In genomic region chr15:77547801-77548607, GRCh38 we compare ENCODE assay signal across 19 cellular contexts.
DNase-seq lines count a peak whose midpoint lies in the region; ATAC-seq, FAIRE-seq and TF ChIP-seq lines count a peak whose summit lies in the region.
"Had no signal": no experiment of that assay in that cellular context is flagged by ENCODE, and none has a peak within 500 bp of the region (broad histone marks: within the 10 kb centered on the region; RNA-seq: fewer than 3 reads in every experiment).

No MANE protein-coding gene starts in this region.

- intact Hi-C loops in natural killer cell (cut with micrococcal nuclease), result no loop called here
- intact Hi-C loops in OCI-LY7 (cut with micrococcal nuclease; ENCODE audit: unreplicated experiment), result loop anchor here (10.0 kb wide), 1 partner anchor 233 kb away; no protein-coding TSS in a partner anchor
- intact Hi-C loops in kidney (cut with DNase I), result loop anchor here (10.0 kb wide), 1 partner anchor 433 kb away; no protein-coding TSS in a partner anchor
- intact Hi-C loops in aorta (cut with DNase I), result loop anchor here in 1 of 2 donors (5.0 kb wide), 1 partner anchor 591 kb away; no protein-coding TSS in a partner anchor

- no peak overlapping the region for H3K9ac ChIP-seq in kidney (ENCODE audit: low read length in 2 of 2)

- 91 to 94% methylated on average over 19 of the region's 19 CpGs for WGBS in aorta, 2 donors

- H3K27ac Mint-ChIP-seq in natural killer cell, result peak overlapping the region; percentile 26 to 48
- peak overlapping the region in 1 of 2 donors; percentile 73 for H3K27ac Mint-ChIP-seq in natural killer cell treated with Interleukin-12 subunit alpha and Interleukin-12 subunit beta and Interleukin-15 and Interleukin-18, amount 100 ng/mL, for 72 hours
- no peak overlapping the region for H3K27ac Mint-ChIP-seq in stimulated activated effector memory CD8-positive, alpha-beta T cell treated with anti-CD3 and anti-CD28 coated beads, Interleukin-12 subunit alpha, Interleukin-12 subunit beta, amount 100 ng/mL, for 72 hours

- CTCF ChIA-PET in OCI-LY7 (lab: Charles Lee; ENCODE audit: unreplicated experiment), result no interaction called here

- no peaks in the 10 kb centered on the region for H3K36me3 Mint-ChIP-seq in natural killer cell
- no peaks in the 10 kb centered on the region for H3K36me3 Mint-ChIP-seq in natural killer cell treated with Interleukin-12 subunit alpha and Interleukin-12 subunit beta and Interleukin-15 and Interleukin-18, amount 100 ng/mL, for 72 hours
- H3K36me3 Mint-ChIP-seq in stimulated activated effector memory CD8-positive, alpha-beta T cell treated with anti-CD3 and anti-CD28 coated beads, Interleukin-12 subunit alpha, Interleukin-12 subunit beta, amount 100 ng/mL, for 72 hours, result no peaks in the 10 kb centered on the region
- H3K36me3 Mint-ChIP-seq: CD4-positive, CD25-positive, alpha-beta regulatory T cell had no signal

- peaks cover 0 to 3% of the 10 kb centered on the region in 2 donors for H3K27me3 Mint-ChIP-seq in natural killer cell (ENCODE audit: low read depth in 2 of 2)
- peaks cover 0 to 2% of the 10 kb centered on the region in 2 donors for H3K27me3 Mint-ChIP-seq in natural killer cell treated with Interleukin-12 subunit alpha and Interleukin-12 subunit beta and Interleukin-15 and Interleukin-18, amount 100 ng/mL, for 72 hours

- no TSS peak for BruUV-seq in OCI-LY7 (replicated peaks; lab: Mats Ljungman, UMichigan)

- peak overlapping the region; percentile 83 for H2AFZ ChIP-seq in OCI-LY7 (ENCODE audit: low read length)

- H4K20me1 ChIP-seq in OCI-LY7 (ENCODE audit: insufficient read depth, low read length), result no peaks in the 10 kb centered on the region

- TF ChIP-seq CTCF in natural killer cell (IDR thresholded peaks at IDR 0.05), result no peak
- no peak for TF ChIP-seq CTCF in OCI-LY7 (conservative IDR thresholded peaks at IDR 0.05; ENCODE audit: low read length)
- no peak for TF ChIP-seq CTCF in kidney (IDR thresholded peaks at IDR 0.05; ENCODE audit: borderline replicate concordance, extremely low read depth, insufficient read depth)

- no peak for FAIRE-seq in kidney (lab: Jason Lieb, UNC)
- FAIRE-seq: RCC 7860 had no signal

- H3K9me3 Mint-ChIP-seq in natural killer cell, result no peaks in the 10 kb centered on the region
- H3K9me3 Mint-ChIP-seq in natural killer cell treated with Interleukin-12 subunit alpha and Interleukin-12 subunit beta and Interleukin-15 and Interleukin-18, amount 100 ng/mL, for 72 hours, result no peaks in the 10 kb centered on the region
- H3K9me3 Mint-ChIP-seq in stimulated activated effector memory CD8-positive, alpha-beta T cell treated with anti-CD3 and anti-CD28 coated beads, Interleukin-12 subunit alpha, Interleukin-12 subunit beta, amount 100 ng/mL, for 72 hours, result no peaks in the 10 kb centered on the region
- H3K9me3 Mint-ChIP-seq: CD4-positive, CD25-positive, alpha-beta regulatory T cell; IgD-negative memory B cell had no signal

- no peaks in the 10 kb centered on the region for H3K36me3 ChIP-seq in OCI-LY7 (ENCODE audit: insufficient read depth, low read length)
- no peaks in the 10 kb centered on the region for H3K36me3 ChIP-seq in kidney (ENCODE audit: control insufficient read depth in 1 of 2, insufficient read depth in 2 of 2, low read length in 2 of 2)
- H3K36me3 ChIP-seq in aorta (ENCODE audit: control insufficient read depth in 1 of 2, insufficient read depth in 2 of 2, low read length in 1 of 2), result no peaks in the 10 kb centered on the region

- H3K4me1 Mint-ChIP-seq in natural killer cell, result peaks cover 0 to 7% of the 10 kb centered on the region in 2 donors
- peaks cover 0 to 11% of the 10 kb centered on the region in 2 donors for H3K4me1 Mint-ChIP-seq in natural killer cell treated with Interleukin-12 subunit alpha and Interleukin-12 subunit beta and Interleukin-15 and Interleukin-18, amount 100 ng/mL, for 72 hours (ENCODE audit: low read depth in 2 of 2)
- peaks cover 6% of the 10 kb centered on the region for H3K4me1 Mint-ChIP-seq in stimulated activated effector memory CD8-positive, alpha-beta T cell treated with anti-CD3 and anti-CD28 coated beads, Interleukin-12 subunit alpha, Interleukin-12 subunit beta, amount 100 ng/mL, for 72 hours

- H3K27ac ChIP-seq in OCI-LY7 (ENCODE audit: low read depth, low read length, poor library complexity, severe bottlenecking) (no peak overlapping the region), kidney (ENCODE audit: low read depth in 2 of 2, low read length in 2 of 2) (no peak overlapping the region), aorta (ENCODE audit: low read depth in 1 of 2, low read length in 2 of 2) (no peak overlapping the region)

- H3K79me2 ChIP-seq in OCI-LY7 (ENCODE audit: insufficient read depth, low read depth, low read length), result no peaks in the 10 kb centered on the region

- H3K4me3 ChIP-seq in OCI-LY7 (ENCODE audit: low read depth, low read length, poor library complexity, severe bottlenecking), result no peak overlapping the region
- H3K4me3 ChIP-seq in kidney (ENCODE audit: low read length in 2 of 2), result no peak overlapping the region
- H3K4me3 ChIP-seq in aorta (ENCODE audit: low read length in 2 of 2), result no peak overlapping the region

- ATAC-seq in natural killer cell (peak in 1 of 3 donors; percentile 18), aorta (ENCODE audit: low FRiP score) (no peak), HG02759 (IDR thresholded peaks at IDR 0.05; ENCODE audit: unreplicated experiment) (no peak)
- ATAC-seq in natural killer cell treated with Interleukin-12 subunit alpha and Interleukin-12 subunit beta and Interleukin-15 and Interleukin-18, amount 100 ng/mL, for 72 hours, result no peak
- no peak for ATAC-seq in stimulated activated effector memory CD8-positive, alpha-beta T cell treated with anti-CD3 and anti-CD28 coated beads, Interleukin-12 subunit alpha, Interleukin-12 subunit beta, amount 100 ng/mL, for 72 hours
- ATAC-seq: SK-N-SH treated with all-trans-retinoic acid at 6 μM for 48 hours had no signal

- H3K4me1 ChIP-seq in OCI-LY7 (ENCODE audit: insufficient read depth, low read length, poor library complexity, severe bottlenecking), result peaks cover 14% of the 10 kb centered on the region
- peaks cover 3 to 5% of the 10 kb centered on the region in 2 donors for H3K4me1 ChIP-seq in kidney (ENCODE audit: control insufficient read depth in 1 of 2, insufficient read depth in 1 of 2, low read depth in 1 of 2, low read length in 2 of 2)
- no peaks in the 10 kb centered on the region for H3K4me1 ChIP-seq in aorta (ENCODE audit: control insufficient read depth in 1 of 2, insufficient read depth in 2 of 2, low read length in 2 of 2)

- no peaks in the 10 kb centered on the region for H3K9me2 ChIP-seq in OCI-LY7 (ENCODE audit: insufficient read depth, low read length)

- H3K27me3 ChIP-seq in aorta (ENCODE audit: control insufficient read depth in 1 of 2, insufficient read depth in 2 of 2, low read length in 1 of 2), result no peaks in the 10 kb centered on the region

- H3K9me3 ChIP-seq in OCI-LY7 (ENCODE audit: low read length), result no peaks in the 10 kb centered on the region
- no peaks in the 10 kb centered on the region for H3K9me3 ChIP-seq in kidney (ENCODE audit: control insufficient read depth in 1 of 2, low read length in 2 of 2)
- H3K9me3 ChIP-seq in aorta (ENCODE audit: control insufficient read depth, low read length), result no peaks in the 10 kb centered on the region

- peak overlapping the region; percentile 26 for H3K4me3 Mint-ChIP-seq in natural killer cell
- no peak overlapping the region for H3K4me3 Mint-ChIP-seq in natural killer cell treated with Interleukin-12 subunit alpha and Interleukin-12 subunit beta and Interleukin-15 and Interleukin-18, amount 100 ng/mL, for 72 hours
- H3K4me3 Mint-ChIP-seq in stimulated activated effector memory CD8-positive, alpha-beta T cell treated with anti-CD3 and anti-CD28 coated beads, Interleukin-12 subunit alpha, Interleukin-12 subunit beta, amount 100 ng/mL, for 72 hours, result no peak overlapping the region
- H3K4me3 Mint-ChIP-seq: CD4-positive, CD25-positive, alpha-beta regulatory T cell had no signal

- H3K4me2 ChIP-seq in OCI-LY7 (ENCODE audit: low read length), result peak overlapping the region; percentile 35

- DNase-seq in natural killer cell (no peak), OCI-LY7 (ENCODE audit: low spot score) (peak; percentile 44), kidney (peak; percentile 55), aorta (peak; percentile 39 to 66), LoVo (ENCODE audit: low spot score) (no peak)
- no peak for DNase-seq in natural killer cell treated with Interleukin-12 subunit alpha and Interleukin-12 subunit beta and Interleukin-15 and Interleukin-18, amount 100 ng/mL, for 72 hours (ENCODE audit: low spot score)
- no peak for DNase-seq in stimulated activated effector memory CD8-positive, alpha-beta T cell treated with anti-CD3 and anti-CD28 coated beads, Interleukin-12 subunit alpha, Interleukin-12 subunit beta, amount 100 ng/mL, for 72 hours (ENCODE audit: low spot score in 2 of 2)
- DNase-seq: DMS79, GF-D8, HCEC 1CT, NCI-H2107, NCI-H345, NCI-H748 treated with DMSO at 0.1 percent for 48 hours, SHP77 had no signal

- POLR2A ChIA-PET in OCI-LY7 (lab: Charles Lee), result no interaction called here

Comparison
In these comparisons a context has a peak if more than half of its experiments do, and no peak if none do; other contexts are left out.
1. DNase-seq: peak in OCI-LY7 (single experiment), kidney (single experiment) and aorta (2 of 2); none in natural killer cell (single experiment), natural killer cell treated with Interleukin-12 subunit alpha and Interleukin-12 subunit beta and Interleukin-15 and Interleukin-18, amount 100 ng/mL, for 72 hours (single experiment), stimulated activated effector memory CD8-positive, alpha-beta T cell treated with anti-CD3 and anti-CD28 coated beads, Interleukin-12 subunit alpha, Interleukin-12 subunit beta, amount 100 ng/mL, for 72 hours (0 of 2) and LoVo (single experiment).